In the genomic region with DNA sequence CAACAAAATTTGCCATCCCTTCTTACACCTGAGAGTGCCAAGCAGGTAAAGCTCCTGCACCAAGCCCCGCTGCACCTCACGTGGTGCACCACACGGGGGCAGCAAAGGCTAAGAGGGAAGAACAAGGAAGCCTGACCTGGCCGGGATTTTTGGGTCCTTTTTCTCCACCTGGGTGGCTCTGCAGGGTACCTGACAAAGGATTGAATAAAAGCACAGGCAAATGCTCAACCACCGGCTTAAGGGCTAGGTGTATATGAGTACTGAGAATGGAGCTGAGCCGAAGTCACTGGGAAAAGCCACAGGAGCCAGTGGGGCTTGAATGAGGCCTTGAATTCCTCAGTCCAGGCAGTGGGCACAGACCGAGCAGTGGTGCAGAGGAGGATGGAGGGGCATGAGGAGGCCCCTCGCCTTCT, we compare ENCODE assay signal across 8 cellular contexts. TPM values are rescaled to one million over a fixed set of nuclear protein-coding genes. Genes with fewer than 3 reads are reported as not detected.
A peak's percentile ranks its signal among the peaks of the same experiment; 100 is the strongest.
DNase-seq lines count a peak whose midpoint lies in the region; ATAC-seq and TF ChIP-seq lines count a peak whose summit lies in the region.

No MANE protein-coding gene starts in this region.

- no peaks in the 10 kb centered on the region for H3K27me3 ChIP-seq in CD4-positive, alpha-beta memory T cell (ENCODE audit: insufficient read depth, low read length)
- H3K27me3 ChIP-seq in dorsolateral prefrontal cortex = no peaks in the 10 kb centered on the region

- H3K4me1 Mint-ChIP-seq in CD4-positive, alpha-beta memory T cell = no peaks in the 10 kb centered on the region

- POLR2A ChIA-PET in CD4-positive, alpha-beta memory T cell (lab: Charles Lee; ENCODE audit: partially characterized antibody) = no interaction called here
- POLR2A ChIA-PET in HEK293 (lab: Yijun Ruan, JAX) = no interaction called here

- peaks cover 0 to 2% (median 0%) of the 10 kb centered on the region in 8 donors for H3K9me3 Mint-ChIP-seq in CD4-positive, alpha-beta memory T cell

- H3K4me1 ChIP-seq in CD4-positive, alpha-beta memory T cell (ENCODE audit: insufficient read depth, low read length) = no peaks in the 10 kb centered on the region
- H3K4me1 ChIP-seq in HEK293 (ENCODE audit: control insufficient read depth, insufficient read depth, low read length) = no peaks in the 10 kb centered on the region

- DNase-seq in CD4-positive, alpha-beta memory T cell = peak in 3 of 5 donors; percentile 9 to 15 (median 15)
- peak; percentile 39 for DNase-seq in NCI-H226
- DNase-seq in activated CD4-positive, alpha-beta T cell treated with anti-CD3 and anti-CD28 coated beads, Interleukin-2, amount 50 U/mL, for 24 hours (ENCODE audit: low read depth in 1 of 2, low spot score in 1 of 2) = peak; percentile 21 to 25
- peak; percentile 53 to 75 (median 61) for DNase-seq in dorsolateral prefrontal cortex
- peak; percentile 54 to 71 for DNase-seq in lung microvascular endothelial cell (ENCODE audit: low read depth in 2 of 2)
- peak; percentile 62 to 68 for DNase-seq in stimulated activated CD8-positive, alpha-beta memory T cell treated with anti-CD3 and anti-CD28 coated beads, Interleukin-2, amount 100 ng/mL, for 48 hours (ENCODE audit: low read depth in 2 of 2)

- H3K27ac ChIP-seq in CD4-positive, alpha-beta memory T cell (ENCODE audit: low read depth, low read length) = no peak overlapping the region
- H3K27ac ChIP-seq in HEK293 (ENCODE audit: extremely low read depth, low read depth, low read length) (no peak overlapping the region), dorsolateral prefrontal cortex (no peak overlapping the region)

- no peaks in the 10 kb centered on the region for H3K36me3 Mint-ChIP-seq in CD4-positive, alpha-beta memory T cell

- no peaks in the 10 kb centered on the region for H3K9me3 ChIP-seq in CD4-positive, alpha-beta memory T cell (ENCODE audit: control insufficient read depth in 1 of 2, low read length in 2 of 2)
- H3K9me3 ChIP-seq in HEK293 (ENCODE audit: control insufficient read depth, insufficient read depth, low read depth, low read length) = no peaks in the 10 kb centered on the region

- no peak overlapping the region for H3K4me3 ChIP-seq in CD4-positive, alpha-beta memory T cell (ENCODE audit: low read length in 2 of 2)
- H3K4me3 ChIP-seq in HEK293 (ENCODE audit: low read depth, low read length) = no peak overlapping the region
- H3K4me3 ChIP-seq in dorsolateral prefrontal cortex = no peak overlapping the region

- no peak overlapping the region for H3K27ac Mint-ChIP-seq in CD4-positive, alpha-beta memory T cell

- H3K27me3 Mint-ChIP-seq in CD4-positive, alpha-beta memory T cell = peaks cover 1 to 8% of the 10 kb centered on the region in 2 donors

- TF ChIP-seq CTCF in HEK293 (tag by site-specific recombination; IDR thresholded peaks at IDR 0.05) = peak; percentile 71
- TF ChIP-seq CTCF in dorsolateral prefrontal cortex (IDR thresholded peaks at IDR 0.05 in 54 of 56, conservative IDR thresholded peaks at IDR 0.05 in 2 of 56; ENCODE audit: low read depth in 1 of 56, partially characterized antibody in 56 of 56) = peak; percentile 57 to 93 (median 85)

- H3K36me3 ChIP-seq in CD4-positive, alpha-beta memory T cell (ENCODE audit: insufficient read depth, low read length) = no peaks in the 10 kb centered on the region
- H3K36me3 ChIP-seq in HEK293 (ENCODE audit: control insufficient read depth in 2 of 2, insufficient read depth in 1 of 2, low read length in 2 of 2) = no peaks in the 10 kb centered on the region

- ATAC-seq in GM18873 (IDR thresholded peaks at IDR 0.05; ENCODE audit: low FRiP score, unreplicated experiment) = no peak

- intact Hi-C loops in CD4-positive, alpha-beta memory T cell (cut with micrococcal nuclease) = no loop called here
- intact Hi-C loops in dorsolateral prefrontal cortex (cut with DNase I) = loop anchor here (2.0 to 5.0 kb wide), 2 partner anchors 51 to 66 kb away; no protein-coding TSS in a partner anchor

- CTCF ChIA-PET in CD4-positive, alpha-beta memory T cell (lab: Charles Lee; ENCODE audit: partially characterized antibody) = interaction anchor here (0.7 to 1.0 kb wide), 2 partner anchors 20 to 66 kb away, joined by 3 read pairs; no protein-coding TSS in a partner anchor
- CTCF ChIA-PET in HEK293 (lab: Yijun Ruan, JAX) = interaction anchor here (0.5 to 9.4 kb wide), 45 partner anchors 9 to 307 kb away, joined by 3 to 190 read pairs (median 5); a partner anchor contains a TSS

- no peak overlapping the region for H3K4me3 Mint-ChIP-seq in CD4-positive, alpha-beta memory T cell

TF ChIP-seq in HEK293, 187 proteins besides CTCF, POLR2A, EP300 and RAD21 (continues in another document):
- TF ChIP-seq, protein P1, sequence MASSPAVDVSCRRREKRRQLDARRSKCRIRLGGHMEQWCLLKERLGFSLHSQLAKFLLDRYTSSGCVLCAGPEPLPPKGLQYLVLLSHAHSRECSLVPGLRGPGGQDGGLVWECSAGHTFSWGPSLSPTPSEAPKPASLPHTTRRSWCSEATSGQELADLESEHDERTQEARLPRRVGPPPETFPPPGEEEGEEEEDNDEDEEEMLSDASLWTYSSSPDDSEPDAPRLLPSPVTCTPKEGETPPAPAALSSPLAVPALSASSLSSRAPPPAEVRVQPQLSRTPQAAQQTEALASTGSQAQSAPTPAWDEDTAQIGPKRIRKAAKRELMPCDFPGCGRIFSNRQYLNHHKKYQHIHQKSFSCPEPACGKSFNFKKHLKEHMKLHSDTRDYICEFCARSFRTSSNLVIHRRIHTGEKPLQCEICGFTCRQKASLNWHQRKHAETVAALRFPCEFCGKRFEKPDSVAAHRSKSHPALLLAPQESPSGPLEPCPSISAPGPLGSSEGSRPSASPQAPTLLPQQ (tag by site-specific recombination; IDR thresholded peaks at IDR 0.05) = no peak
- TF ChIP-seq ZNF571 (tag by site-specific recombination; IDR thresholded peaks at IDR 0.05) (no peak), SCRT2 (tag by site-specific recombination; IDR thresholded peaks at IDR 0.05) (no peak), ZNF792 (tag by site-specific recombination; IDR thresholded peaks at IDR 0.05) (no peak), ZEB2 (tag by site-specific recombination; IDR thresholded peaks at IDR 0.05) (peak; percentile 39; the same call in 1 of the 2 replicates), ZNF654 (tag by site-specific recombination; IDR thresholded peaks at IDR 0.05; ENCODE audit: low read depth) (peak; percentile 78), SALL2 (tag by site-specific recombination; IDR thresholded peaks at IDR 0.05; ENCODE audit: borderline replicate concordance) (no peak), TCF7L2 (IDR thresholded peaks at IDR 0.05; ENCODE audit: borderline replicate concordance, low read depth, low read length) (no peak), HOXA7 (CRISPR knock-in tag; IDR thresholded peaks at IDR 0.05; ENCODE audit: borderline replicate concordance) (no peak), ZNF335 (tag by site-specific recombination; conservative IDR thresholded peaks at IDR 0.05) (peak; percentile 75), KLF8 (tag by site-specific recombination; IDR thresholded peaks at IDR 0.05) (no peak), ZBTB20 (tag by site-specific recombination; IDR thresholded peaks at IDR 0.05) (no peak), ZNF274 (IDR thresholded peaks at IDR 0.05; ENCODE audit: low read length) (no peak), ZNF274 (tag by site-specific recombination; IDR thresholded peaks at IDR 0.05; ENCODE audit: borderline replicate concordance) (no peak), ZNF138 (tag by site-specific recombination; IDR thresholded peaks at IDR 0.05; ENCODE audit: borderline replicate concordance) (no peak), KLF1 (tag by site-specific recombination; IDR thresholded peaks at IDR 0.05) (no peak), ZNF19 (tag by site-specific recombination; IDR thresholded peaks at IDR 0.05; ENCODE audit: low read depth) (no peak)
- TF ChIP-seq, protein P2, sequence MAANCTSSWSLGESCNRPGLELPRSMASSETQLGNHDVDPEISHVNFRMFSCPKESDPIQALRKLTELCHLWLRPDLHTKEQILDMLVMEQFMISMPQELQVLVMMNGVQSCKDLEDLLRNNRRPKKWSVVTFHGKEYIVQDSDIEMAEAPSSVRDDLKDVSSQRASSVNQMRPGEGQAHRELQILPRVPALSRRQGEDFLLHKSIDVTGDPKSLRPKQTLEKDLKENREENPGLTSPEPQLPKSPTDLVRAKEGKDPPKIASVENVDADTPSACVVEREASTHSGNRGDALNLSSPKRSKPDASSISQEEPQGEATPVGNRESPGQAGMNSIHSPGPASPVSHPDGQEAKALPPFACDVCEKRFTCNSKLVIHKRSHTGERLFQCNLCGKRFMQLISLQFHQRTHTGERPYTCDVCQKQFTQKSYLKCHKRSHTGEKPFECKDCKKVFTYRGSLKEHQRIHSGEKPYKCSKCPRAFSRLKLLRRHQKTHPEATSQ (tag by site-specific recombination; IDR thresholded peaks at IDR 0.05) = no peak
- TF ChIP-seq, protein P3, sequence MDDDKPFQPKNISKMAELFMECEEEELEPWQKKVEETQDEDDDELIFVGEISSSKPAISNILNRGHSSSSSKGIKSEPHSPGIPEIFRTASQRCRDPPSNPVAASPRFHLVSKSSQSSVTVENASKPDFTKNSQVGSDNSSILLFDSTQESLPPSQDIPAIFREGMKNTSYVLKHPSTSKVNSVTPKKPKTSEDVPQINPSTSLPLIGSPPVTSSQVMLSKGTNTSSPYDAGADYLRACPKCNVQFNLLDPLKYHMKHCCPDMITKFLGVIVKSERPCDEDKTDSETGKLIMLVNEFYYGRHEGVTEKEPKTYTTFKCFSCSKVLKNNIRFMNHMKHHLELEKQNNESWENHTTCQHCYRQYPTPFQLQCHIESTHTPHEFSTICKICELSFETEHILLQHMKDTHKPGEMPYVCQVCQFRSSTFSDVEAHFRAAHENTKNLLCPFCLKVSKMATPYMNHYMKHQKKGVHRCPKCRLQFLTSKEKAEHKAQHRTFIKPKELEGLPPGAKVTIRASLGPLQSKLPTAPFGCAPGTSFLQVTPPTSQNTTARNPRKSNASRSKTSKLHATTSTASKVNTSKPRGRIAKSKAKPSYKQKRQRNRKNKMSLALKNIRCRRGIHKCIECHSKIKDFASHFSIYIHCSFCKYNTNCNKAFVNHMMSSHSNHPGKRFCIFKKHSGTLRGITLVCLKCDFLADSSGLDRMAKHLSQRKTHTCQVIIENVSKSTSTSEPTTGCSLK (tag by site-specific recombination; IDR thresholded peaks at IDR 0.05) = no peak

RNA-seq across cellular contexts. Expression of a gene that starts 36.4 kb away (rescaled TPM):
- under 1 TPM; 0.06 to 0.22 TPM for total RNA-seq in CD4-positive, alpha-beta memory T cell
- not detected for polyA plus RNA-seq in CD4-positive, alpha-beta memory T cell
- total RNA-seq in dorsolateral prefrontal cortex (10 to 100 TPM in 119 of 120 experiments, 1 to 10 TPM in 1; 5.5 to 31.1 (median 20.7) TPM), lung microvascular endothelial cell (13.1 and 18.8 TPM in 2 replicates)

Comparison
In these comparisons a context has a peak if more than half of its experiments do, and no peak if none do; other contexts are left out.
1. DNase-seq: peak in every context shown above with its lines; median percentile 65 in stimulated activated CD8-positive, alpha-beta memory T cell treated with anti-CD3 and anti-CD28 coated beads, Interleukin-2, amount 100 ng/mL, for 48 hours; 62 in lung microvascular endothelial cell; 61 in dorsolateral prefrontal cortex; 39 in NCI-H226; 23 in activated CD4-positive, alpha-beta T cell treated with anti-CD3 and anti-CD28 coated beads, Interleukin-2, amount 50 U/mL, for 24 hours; 15 in CD4-positive, alpha-beta memory T cell.
2. RNA of a gene that starts 36.4 kb away (total RNA-seq): 5.5 to 31.1 TPM in dorsolateral prefrontal cortex and 13.1 to 18.8 TPM in lung microvascular endothelial cell; 0.06 to 0.22 TPM in CD4-positive, alpha-beta memory T cell; every median in the first group is over 4 times any median in the second.